8 cellular contexts compared by ENCODE assay signal in genomic region chr10:104350146-104350635, GRCh38. TPM values are rescaled to one million over a fixed set of nuclear protein-coding genes. Genes with fewer than 3 reads are reported as not detected.
DNase-seq lines count a peak whose midpoint lies in the region; ATAC-seq and TF ChIP-seq lines count a peak whose summit lies in the region.

No MANE protein-coding gene starts in this region.

- H3K4me1 ChIP-seq in tibial artery: peaks cover 0 to 20% (median 13%) of the 10 kb centered on the region in 4 donors

- ATAC-seq in GM19395 (IDR thresholded peaks at IDR 0.05; ENCODE audit: unreplicated experiment) (peak; percentile 55), HG03354 (IDR thresholded peaks at IDR 0.05; ENCODE audit: poor library complexity, severe bottlenecking, unreplicated experiment) (peak; percentile 51), left lobe of liver (peak; percentile 79)

- H3K4me3 ChIP-seq in tibial artery: peak overlapping the region; percentile 25 to 26

- TF ChIP-seq CTCF in tibial artery (IDR thresholded peaks at IDR 0.05): peak; percentile 71 to 87

- DNase-seq in DMS153 treated with DMSO at 0.1 percent for 48 hours (lab: John Stamatoyannopoulos, UW; ENCODE audit: unreplicated experiment) (peak; percentile 73), NCI-H82 treated with DMSO at 0.1 percent for 48 hours (lab: John Stamatoyannopoulos, UW; ENCODE audit: unreplicated experiment) (peak; percentile 44), left lobe of liver (ENCODE audit: low spot score) (no peak), tibial artery (no peak), mesenteric fat pad (ENCODE audit: low spot score) (no peak)
- peak; percentile 69 for DNase-seq in central memory CD4-positive, alpha-beta T cell

- H3K27ac ChIP-seq in tibial artery: peak overlapping the region; percentile 55 to 65

- intact Hi-C loops in tibial artery (cut with DNase I; ENCODE audit: low total_unique reads): loop anchor here (2.0 to 5.0 kb wide), 2 partner anchors 59 to 303 kb away; no protein-coding TSS in a partner anchor

- H3K36me3 ChIP-seq in tibial artery: no peaks in the 10 kb centered on the region

- no peaks in the 10 kb centered on the region for H3K9me3 ChIP-seq in tibial artery

- no peaks in the 10 kb centered on the region for H3K27me3 ChIP-seq in tibial artery

RNA-seq across cellular contexts. Expression of gene CFAP58, which starts 3.4 kb away (rescaled TPM):
- total RNA-seq in left lobe of liver (0.15 TPM), mesenteric fat pad (0.64 TPM)

RNA-seq across cellular contexts. Expression of gene ITPRIP, which starts 11.9 kb away (rescaled TPM):
- total RNA-seq in left lobe of liver: 4.5 TPM
- total RNA-seq in mesenteric fat pad: 48.3 TPM

Comparison
In these comparisons a context has a peak if more than half of its experiments do, and no peak if none do; other contexts are left out.
1. DNase-seq: peak in DMS153 treated with DMSO at 0.1 percent for 48 hours (single experiment), NCI-H82 treated with DMSO at 0.1 percent for 48 hours (single experiment) and central memory CD4-positive, alpha-beta T cell (single experiment); none in left lobe of liver (single experiment), tibial artery (0 of 2) and mesenteric fat pad (single experiment).
2. Peak in every context shown above with its lines, with median percentiles within 50 percentile points of each other: ATAC-seq.